In genomic region chr12:117026343-117026742, GRCh38 we compare ENCODE assay signal across 20 cellular contexts.
DNase-seq lines count a peak whose midpoint lies in the region; ATAC-seq and TF ChIP-seq lines count a peak whose summit lies in the region.
"Had no signal": no experiment of that assay in that cellular context is flagged by ENCODE, and none has a peak within 500 bp of the region (broad histone marks: within the 10 kb centered on the region; RNA-seq: fewer than 3 reads in every experiment).

No MANE protein-coding gene starts in this region.

- no peaks in the 10 kb centered on the region for H3K9me3 Mint-ChIP-seq in GM23338
- H3K9me3 Mint-ChIP-seq: activated naive CD4-positive, alpha-beta T cell treated with anti-CD3 and anti-CD28 coated beads, Interleukin-2, amount 50 U/mL, for 24 hours; IgD-negative memory B cell; memory B cell had no signal

- DNase-seq in activated effector memory CD4-positive, alpha-beta T cell treated with anti-CD3 and anti-CD28 coated beads, Interleukin-2, amount 50 U/mL, for 16 hours, result peak; percentile 13
- no peak for DNase-seq in activated effector memory CD4-positive, alpha-beta T cell treated with Interleukin-2 at 50 U/mL for 16 hours
- DNase-seq in GM23338 (ENCODE audit: low spot score) (no peak), coronary artery (ENCODE audit: low spot score) (peak; percentile 57), sciatic nerve (ENCODE audit: low spot score) (peak; percentile 33), inferior parietal cortex (ENCODE audit: extremely low spot score) (no peak), mucosa of gallbladder (ENCODE audit: low spot score) (no peak)
- DNase-seq: activated CD4-positive, alpha-beta T cell treated with anti-CD3 and anti-CD28 coated beads for 48 hours; effector memory CD4-positive, alpha-beta T cell; gastrocnemius medialis; MG63; NCI-H526 treated with DMSO at 0.1 percent for 48 hours; SK-N-SH had no signal

- no peaks in the 10 kb centered on the region for H3K4me1 ChIP-seq in GM23338 (ENCODE audit: insufficient read depth)
- H3K4me1 ChIP-seq: uterus had no signal

- H3K27ac ChIP-seq in GM23338 (ENCODE audit: low read depth) (no peak overlapping the region), coronary artery (no peak overlapping the region)
- H3K27ac ChIP-seq: uterus had no signal

- H4K20me1 ChIP-seq in GM23338 (replicated peaks; ENCODE audit: insufficient read depth), result peaks cover 5% of the 10 kb centered on the region; the same call in 1 of the 2 replicates

- 0 out of 2 replicates have a peak, but pooled peaks cover 6% of the 10 kb centered on the region for H3K79me2 ChIP-seq in GM23338 (replicated peaks; ENCODE audit: insufficient read depth)

- H3K36me3 Mint-ChIP-seq in GM23338 (ENCODE audit: low read depth), result peaks cover 31% of the 10 kb centered on the region

- no peaks in the 10 kb centered on the region; the same call in 1 of the 2 replicates for H3K36me3 ChIP-seq in GM23338 (ENCODE audit: insufficient read depth)
- H3K36me3 ChIP-seq: uterus had no signal

- TF ChIP-seq CTCF in GM23338 (conservative IDR thresholded peaks at IDR 0.05; ENCODE audit: low read depth in 2 of 2) (no peak), coronary artery (IDR thresholded peaks at IDR 0.05) (no peak)

- no peaks in the 10 kb centered on the region for H3K27me3 ChIP-seq in GM23338 (ENCODE audit: insufficient read depth)
- H3K27me3 ChIP-seq: esophagus muscularis mucosa, gastrocnemius medialis, MG63, uterus had no signal

- no peak overlapping the region for H3K4me3 Mint-ChIP-seq in GM23338
- H3K4me3 Mint-ChIP-seq: activated naive CD4-positive, alpha-beta T cell treated with anti-CD3 and anti-CD28 coated beads, Interleukin-2, amount 50 U/mL, for 24 hours; memory B cell; naive thymus-derived CD4-positive, alpha-beta T cell had no signal

- ATAC-seq in GM23338 (no peak), sciatic nerve (no peak), esophagus mucosa (no peak)

- H2AFZ ChIP-seq in GM23338, result no peak overlapping the region

- H3K4me2 ChIP-seq in GM23338, result no peak overlapping the region
- H3K4me2 ChIP-seq: SK-N-SH had no signal

- intact Hi-C loops in sciatic nerve (cut with DNase I), result loop anchor here (10.0 kb wide), 1 partner anchor 118 kb away; no protein-coding TSS in a partner anchor

- no peaks in the 10 kb centered on the region for H3K27me3 Mint-ChIP-seq in GM23338 (ENCODE audit: insufficient read depth, low read depth, poor library complexity)
- H3K27me3 Mint-ChIP-seq: activated naive CD4-positive, alpha-beta T cell treated with anti-CD3 and anti-CD28 coated beads, Interleukin-2, amount 50 U/mL, for 24 hours; IgD-negative memory B cell; memory B cell; naive thymus-derived CD4-positive, alpha-beta T cell had no signal

- peaks cover 10% of the 10 kb centered on the region for H3F3A ChIP-seq in GM23338 (replicated peaks; ENCODE audit: low read depth)

- H3K27ac Mint-ChIP-seq in GM23338, result peak overlapping the region; percentile 40; the same call in 1 of the 2 replicates
- H3K27ac Mint-ChIP-seq: activated naive CD4-positive, alpha-beta T cell treated with anti-CD3 and anti-CD28 coated beads, Interleukin-2, amount 50 U/mL, for 24 hours had no signal

- H3K4me1 Mint-ChIP-seq in GM23338, result peaks cover 21% of the 10 kb centered on the region
- H3K4me1 Mint-ChIP-seq: activated naive CD4-positive, alpha-beta T cell treated with anti-CD3 and anti-CD28 coated beads, Interleukin-2, amount 50 U/mL, for 24 hours had no signal

- no peak overlapping the region for H3K4me3 ChIP-seq in GM23338
- H3K4me3 ChIP-seq in coronary artery, result no peak overlapping the region
- H3K4me3 ChIP-seq: esophagus muscularis mucosa, gastrocnemius medialis, MG63, uterus had no signal

- no peaks in the 10 kb centered on the region for H3K9me2 ChIP-seq in GM23338 (ENCODE audit: insufficient read depth)
- H3K9me2 ChIP-seq: SK-N-SH had no signal

TF ChIP-seq in GM23338, 12 proteins besides CTCF, POLR2A, EP300 and RAD21 (continues in another document):
- TF ChIP-seq ZNF331 (CRISPR knock-in tag; IDR thresholded peaks at IDR 0.05; ENCODE audit: low read depth), result no peak
- TF ChIP-seq REST (IDR thresholded peaks at IDR 0.05; ENCODE audit: unreplicated experiment), result no peak
- TF ChIP-seq ZNF462 (CRISPR knock-in tag; IDR thresholded peaks at IDR 0.05), result no peak
- no peak for TF ChIP-seq POLR2AphosphoS5 (IDR thresholded peaks at IDR 0.05; ENCODE audit: low read depth)
- TF ChIP-seq EZH2 (IDR thresholded peaks at IDR 0.05; ENCODE audit: low read depth, unreplicated experiment), result no peak
- TF ChIP-seq JUNB (IDR thresholded peaks at IDR 0.05; ENCODE audit: unreplicated experiment), result no peak

Comparison
In these comparisons a context has a peak if more than half of its experiments do, and no peak if none do; other contexts are left out.
1. DNase-seq: peak in activated effector memory CD4-positive, alpha-beta T cell treated with anti-CD3 and anti-CD28 coated beads, Interleukin-2, amount 50 U/mL, for 16 hours (single experiment), coronary artery (single experiment) and sciatic nerve (single experiment); none in activated effector memory CD4-positive, alpha-beta T cell treated with Interleukin-2 at 50 U/mL for 16 hours (single experiment), GM23338 (single experiment), inferior parietal cortex (single experiment) and mucosa of gallbladder (single experiment).